In genomic region chr6:129209355-129209754, GRCh38 we compare ENCODE assay signal across 13 cellular contexts.
DNase-seq lines count a peak whose midpoint lies in the region; TF ChIP-seq lines count a peak whose summit lies in the region.
"Had no signal": no experiment of that assay in that cellular context is flagged by ENCODE, and none has a peak within 500 bp of the region (broad histone marks: within the 10 kb centered on the region; RNA-seq: fewer than 3 reads in every experiment).

No MANE protein-coding gene starts in this region.

- no peaks in the 10 kb centered on the region for H3K9me3 Mint-ChIP-seq in nephron

- no peaks in the 10 kb centered on the region for H4K20me1 ChIP-seq in Karpas-422 (ENCODE audit: insufficient read depth, low read depth, low read length)
- H4K20me1 ChIP-seq: BLaER1 treated with 17β-estradiol and CSF1 and Interleukin-3, amounts not matched to agents 10 nM and 100 nM had no signal

- H3K9me2 ChIP-seq in Karpas-422 (replicated peaks; ENCODE audit: insufficient read depth, low read length) = no peaks in the 10 kb centered on the region

- no peaks in the 10 kb centered on the region for H3K27me3 ChIP-seq in A673 (replicated peaks; ENCODE audit: insufficient read depth, low read depth, low read length, poor library complexity)
- H3K27me3 ChIP-seq in Karpas-422 (ENCODE audit: low read length) = no peaks in the 10 kb centered on the region
- H3K27me3 ChIP-seq: BLaER1 treated with 17β-estradiol and CSF1 and Interleukin-3, amounts not matched to agents 10 nM and 100 nM; Peyer's patch had no signal

- H3K4me3 ChIP-seq in A673 (ENCODE audit: low read depth, low read length, poor library complexity, severe bottlenecking) (no peak overlapping the region), Karpas-422 (ENCODE audit: low read length) (no peak overlapping the region)
- H3K4me3 ChIP-seq: BLaER1 treated with 17β-estradiol and CSF1 and Interleukin-3, amounts not matched to agents 10 nM and 100 nM; Peyer's patch had no signal

- H3K4me1 Mint-ChIP-seq in nephron = peaks cover 34% of the 10 kb centered on the region
- H3K4me1 Mint-ChIP-seq: CD8-positive, alpha-beta memory T cell had no signal

- intact Hi-C loops in A673 (cut with micrococcal nuclease; ENCODE audit: unreplicated experiment) = loop anchor here (5.0 kb wide), 2 partner anchors 158 to 777 kb away; no protein-coding TSS in a partner anchor

- no peaks in the 10 kb centered on the region for H3K9me3 ChIP-seq in A673 (ENCODE audit: low read depth, low read length, poor library complexity, severe bottlenecking)
- H3K9me3 ChIP-seq in Karpas-422 (ENCODE audit: low read length) = no peaks in the 10 kb centered on the region; the same call in 1 of the 2 replicates
- H3K9me3 ChIP-seq: BLaER1 treated with 17β-estradiol and CSF1 and Interleukin-3, amounts not matched to agents 10 nM and 100 nM; Peyer's patch had no signal

- no peaks in the 10 kb centered on the region for H3K36me3 ChIP-seq in A673 (ENCODE audit: insufficient read depth, low read length, poor library complexity, severe bottlenecking)
- no peaks in the 10 kb centered on the region for H3K36me3 ChIP-seq in Karpas-422 (ENCODE audit: insufficient read depth, low read length)
- H3K36me3 ChIP-seq: BLaER1 treated with 17β-estradiol and CSF1 and Interleukin-3, amounts not matched to agents 10 nM and 100 nM; Peyer's patch had no signal

- no peak overlapping the region for H3K4me3 Mint-ChIP-seq in nephron
- H3K4me3 Mint-ChIP-seq: CD8-positive, alpha-beta memory T cell had no signal

- H2AFZ ChIP-seq in Karpas-422 (ENCODE audit: low read length) = no peak overlapping the region

- POLR2A ChIA-PET in A673 (lab: Charles Lee; ENCODE audit: low non-redundant PET) (no interaction called here), HEK293T (lab: Yijun Ruan, JAX) (no interaction called here)

- peaks cover 4% of the 10 kb centered on the region for H3K36me3 Mint-ChIP-seq in nephron (ENCODE audit: low read depth)
- H3K36me3 Mint-ChIP-seq: CD8-positive, alpha-beta memory T cell had no signal

- BruUV-seq in A673 (replicated peaks; lab: Mats Ljungman, UMichigan) = no TSS peak

- peaks cover 4% of the 10 kb centered on the region for H3K27me3 Mint-ChIP-seq in nephron (ENCODE audit: low read depth)

- no peak overlapping the region for H3K4me2 ChIP-seq in Karpas-422 (ENCODE audit: low read depth, low read length, poor library complexity, severe bottlenecking)
- H3K4me2 ChIP-seq: BLaER1 treated with 17β-estradiol and CSF1 and Interleukin-3, amounts not matched to agents 10 nM and 100 nM had no signal

- H3K79me2 ChIP-seq in Karpas-422 (ENCODE audit: low read length) = no peaks in the 10 kb centered on the region

- H3K9ac ChIP-seq in Karpas-422 (ENCODE audit: low read length) = no peak overlapping the region
- H3K9ac ChIP-seq: BLaER1 treated with 17β-estradiol and CSF1 and Interleukin-3, amounts not matched to agents 10 nM and 100 nM had no signal

- H3K4me1 ChIP-seq in A673 (ENCODE audit: insufficient read depth, low read length, poor library complexity, severe bottlenecking) (peaks cover 39% of the 10 kb centered on the region), Karpas-422 (ENCODE audit: low read length) (no peaks in the 10 kb centered on the region)
- H3K4me1 ChIP-seq: BLaER1 treated with 17β-estradiol and CSF1 and Interleukin-3, amounts not matched to agents 10 nM and 100 nM; Peyer's patch had no signal

- H3K27ac ChIP-seq in A673 (ENCODE audit: low read depth, low read length, poor library complexity, severe bottlenecking) (peak overlapping the region; percentile 74), Karpas-422 (ENCODE audit: low read length) (no peak overlapping the region)
- H3K27ac ChIP-seq: BLaER1 treated with 17β-estradiol and CSF1 and Interleukin-3, amounts not matched to agents 10 nM and 100 nM; Peyer's patch had no signal

- CTCF ChIA-PET in A673 (lab: Charles Lee) (interaction anchor here (0.5 kb wide), 1 partner anchor 778 kb away, joined by 3 read pairs; no protein-coding TSS in a partner anchor), HEK293T (lab: Yijun Ruan, JAX) (no interaction called here)

- TF ChIP-seq CTCF in A673 (conservative IDR thresholded peaks at IDR 0.05; ENCODE audit: low read depth, low read length) (no peak), nephron (IDR thresholded peaks at IDR 0.05; ENCODE audit: unreplicated experiment in 3 of 3) (no peak)

- DNase-seq in A673 (ENCODE audit: low spot score) (no peak), HEK293T (ENCODE audit: extremely low spot score) (no peak), amniotic epithelial cell (ENCODE audit: low read depth) (peak; percentile 96), middle frontal gyrus (ENCODE audit: extremely low spot score, low spot score) (no peak), Karpas-422 (no peak)
- DNase-seq in activated CD4-positive, CD25-positive, alpha-beta regulatory T cell (lab: John Stamatoyannopoulos, UW) = no peak
- DNase-seq: CD8-positive, alpha-beta memory T cell; DMS53; NCI-H1105; NCI-H2081 treated with DMSO at 0.1 percent for 48 hours; Peyer's patch had no signal

- H3K27ac Mint-ChIP-seq in nephron = peak overlapping the region in 2 of 3 experiments; percentile 12 to 41

TF ChIP-seq in HEK293T, 16 proteins besides CTCF, POLR2A, EP300 and RAD21:
- TF ChIP-seq ELF4 (IDR thresholded peaks at IDR 0.05) = no peak
- TF ChIP-seq PKNOX1 (IDR thresholded peaks at IDR 0.05) = peak; percentile 42
